In genomic region chr17:50165867-50166517, GRCh38 we compare ENCODE assay signal across 15 cellular contexts. TPM values are rescaled to one million over a fixed set of nuclear protein-coding genes. Genes with fewer than 3 reads are reported as not detected.
DNase-seq lines count a peak whose midpoint lies in the region; ATAC-seq and TF ChIP-seq lines count a peak whose summit lies in the region.
"Had no signal": no experiment of that assay in that cellular context is flagged by ENCODE, and none has a peak within 500 bp of the region (broad histone marks: within the 10 kb centered on the region; RNA-seq: fewer than 3 reads in every experiment).

TSS of gene SGCA (plus strand) at chr17:50166005. CDS start at chr17:50166041, 36 bp downstream.

- H3K27me3 Mint-ChIP-seq in WTC11 (ENCODE audit: low read depth): peaks cover 19% of the 10 kb centered on the region
- no peaks in the 10 kb centered on the region for H3K27me3 Mint-ChIP-seq in activated T-helper 17 cell treated with anti-CD3 and anti-CD28 coated beads, Interleukin-2, amount 50 U/mL, for 72 hours
- H3K27me3 Mint-ChIP-seq: activated naive CD8-positive, alpha-beta T cell had no signal

- peaks cover 0 to 13% of the 10 kb centered on the region in 2 donors for H3K36me3 ChIP-seq in gastroesophageal sphincter
- peaks cover 0 to 4% of the 10 kb centered on the region in 2 donors for H3K36me3 ChIP-seq in stomach smooth muscle (ENCODE audit: control insufficient read depth in 2 of 2, insufficient read depth in 2 of 2, low read length in 2 of 2)

- no peak for TF ChIP-seq EP300 in gastroesophageal sphincter (IDR thresholded peaks at IDR 0.05)

- H3K36me3 Mint-ChIP-seq in WTC11: no peaks in the 10 kb centered on the region
- no peaks in the 10 kb centered on the region for H3K36me3 Mint-ChIP-seq in activated T-helper 17 cell treated with anti-CD3 and anti-CD28 coated beads, Interleukin-2, amount 50 U/mL, for 72 hours (ENCODE audit: low read depth)
- H3K36me3 Mint-ChIP-seq: activated naive CD8-positive, alpha-beta T cell had no signal

- H3K4me1 ChIP-seq in gastroesophageal sphincter (peaks cover 0 to 82% (median 27%) of the 10 kb centered on the region in 3 donors), stomach smooth muscle (ENCODE audit: control insufficient read depth, insufficient read depth, low read length) (peaks cover 58% of the 10 kb centered on the region)

- H3K9me3 ChIP-seq in gastroesophageal sphincter (no peaks in the 10 kb centered on the region), stomach smooth muscle (ENCODE audit: control insufficient read depth in 2 of 2, low read length in 2 of 2) (no peaks in the 10 kb centered on the region)
- H3K9me3 ChIP-seq: Caco-2, SK-N-SH had no signal

- peaks cover 15% of the 10 kb centered on the region for H3K4me1 Mint-ChIP-seq in WTC11
- H3K4me1 Mint-ChIP-seq in activated T-helper 17 cell treated with anti-CD3 and anti-CD28 coated beads, Interleukin-2, amount 50 U/mL, for 72 hours: peaks cover 27% of the 10 kb centered on the region

- no peak for ATAC-seq in WTC11
- ATAC-seq in gastroesophageal sphincter: peak; percentile 39
- no peak for ATAC-seq in HG02678 (IDR thresholded peaks at IDR 0.05; ENCODE audit: unreplicated experiment)
- ATAC-seq in HG03378 (IDR thresholded peaks at IDR 0.05; ENCODE audit: unreplicated experiment): no peak
- ATAC-seq in activated T-helper 17 cell treated with anti-CD3 and anti-CD28 coated beads, Interleukin-2, amount 50 U/mL, for 72 hours (replicated peaks): no peak

- TF ChIP-seq POLR2A in gastroesophageal sphincter (IDR thresholded peaks at IDR 0.05): peak in 1 of 2 donors; percentile 15

- H3K27ac ChIP-seq in gastroesophageal sphincter (peak within 1 kb of the TSS; percentile 88 to 94 (median 90)), stomach smooth muscle (ENCODE audit: low read length) (peak within 1 kb of the TSS; percentile 90)

- DNase-seq in WTC11 (ENCODE audit: low spot score) (no peak), myocyte (ENCODE audit: low read depth) (peak; percentile 91)
- DNase-seq in central memory CD4-positive, alpha-beta T cell: no peak
- DNase-seq: activated CD4-positive, alpha-beta T cell treated with anti-CD3 and anti-CD28 coated beads for 4 hours; Caco-2; effector memory CD4-positive, alpha-beta T cell; NCI-H146; NCI-H69; SK-N-SH had no signal

- CTCF ChIA-PET in WTC11 (lab: Charles Lee): interaction anchor here (0.6 to 3.5 kb wide), 20 partner anchors 12 to 321 kb away, joined by 3 to 11 read pairs (median 4); partner anchors contain the start of gene TMEM92

- H3K27me3 ChIP-seq in gastroesophageal sphincter: no peaks in the 10 kb centered on the region
- H3K27me3 ChIP-seq in stomach smooth muscle (ENCODE audit: control insufficient read depth in 1 of 2, insufficient read depth in 2 of 2, low read length in 2 of 2): no peaks in the 10 kb centered on the region

- no peaks in the 10 kb centered on the region for H3K9me3 Mint-ChIP-seq in WTC11
- no peaks in the 10 kb centered on the region for H3K9me3 Mint-ChIP-seq in activated T-helper 17 cell treated with anti-CD3 and anti-CD28 coated beads, Interleukin-2, amount 50 U/mL, for 72 hours

- POLR2A ChIA-PET in WTC11 (lab: Charles Lee): interaction anchor here (1.6 kb wide), 1 partner anchor 11 kb away, joined by 4 read pairs; no protein-coding TSS in a partner anchor

- 47 to 53% methylated on average over 3 of the region's 15 CpGs for WGBS in gastroesophageal sphincter (ENCODE audit: low coverage in 1 of 2), 2 donors

- no peak within 1 kb of the TSS for H3K4me3 Mint-ChIP-seq in WTC11
- no peak within 1 kb of the TSS for H3K4me3 Mint-ChIP-seq in activated T-helper 17 cell treated with anti-CD3 and anti-CD28 coated beads, Interleukin-2, amount 50 U/mL, for 72 hours
- H3K4me3 Mint-ChIP-seq: activated naive CD8-positive, alpha-beta T cell had no signal

- TF ChIP-seq CTCF in WTC11 (IDR thresholded peaks at IDR 0.05) (no peak), gastroesophageal sphincter (IDR thresholded peaks at IDR 0.05) (peak in 2 of 4 experiments; percentile 23 to 40)

- peak within 1 kb of the TSS; percentile 54 to 57 for H3K4me3 ChIP-seq in gastroesophageal sphincter
- peak within 1 kb of the TSS; percentile 6 to 76 for H3K4me3 ChIP-seq in stomach smooth muscle (ENCODE audit: low read length in 2 of 2)

- peak within 1 kb of the TSS; percentile 7 for H3K27ac Mint-ChIP-seq in WTC11
- H3K27ac Mint-ChIP-seq in activated T-helper 17 cell treated with anti-CD3 and anti-CD28 coated beads, Interleukin-2, amount 50 U/mL, for 72 hours: no peak within 1 kb of the TSS
- H3K27ac Mint-ChIP-seq: activated naive CD8-positive, alpha-beta T cell had no signal

- peak within 1 kb of the TSS; percentile 53 to 84 for H3K9ac ChIP-seq in stomach smooth muscle (ENCODE audit: low read length in 2 of 2)
- H3K9ac ChIP-seq: SK-N-SH had no signal

TF ChIP-seq in WTC11, 78 proteins besides CTCF, POLR2A, EP300 and RAD21 (continues in another document):
- TF ChIP-seq HMGA2 (CRISPR knock-in tag; IDR thresholded peaks at IDR 0.05) (no peak), ZNF219 (CRISPR knock-in tag; IDR thresholded peaks at IDR 0.05; ENCODE audit: borderline replicate concordance) (no peak), SMAD4 (CRISPR knock-in tag; IDR thresholded peaks at IDR 0.05) (no peak), MXD4 (CRISPR knock-in tag; IDR thresholded peaks at IDR 0.05; ENCODE audit: borderline replicate concordance) (no peak), RORB (CRISPR knock-in tag; IDR thresholded peaks at IDR 0.05) (no peak), CREB1 (CRISPR knock-in tag; IDR thresholded peaks at IDR 0.05) (no peak), PRRX2 (CRISPR knock-in tag; IDR thresholded peaks at IDR 0.05) (no peak), ZMAT4 (CRISPR knock-in tag; IDR thresholded peaks at IDR 0.05) (no peak)
- TF ChIP-seq, protein P1, sequence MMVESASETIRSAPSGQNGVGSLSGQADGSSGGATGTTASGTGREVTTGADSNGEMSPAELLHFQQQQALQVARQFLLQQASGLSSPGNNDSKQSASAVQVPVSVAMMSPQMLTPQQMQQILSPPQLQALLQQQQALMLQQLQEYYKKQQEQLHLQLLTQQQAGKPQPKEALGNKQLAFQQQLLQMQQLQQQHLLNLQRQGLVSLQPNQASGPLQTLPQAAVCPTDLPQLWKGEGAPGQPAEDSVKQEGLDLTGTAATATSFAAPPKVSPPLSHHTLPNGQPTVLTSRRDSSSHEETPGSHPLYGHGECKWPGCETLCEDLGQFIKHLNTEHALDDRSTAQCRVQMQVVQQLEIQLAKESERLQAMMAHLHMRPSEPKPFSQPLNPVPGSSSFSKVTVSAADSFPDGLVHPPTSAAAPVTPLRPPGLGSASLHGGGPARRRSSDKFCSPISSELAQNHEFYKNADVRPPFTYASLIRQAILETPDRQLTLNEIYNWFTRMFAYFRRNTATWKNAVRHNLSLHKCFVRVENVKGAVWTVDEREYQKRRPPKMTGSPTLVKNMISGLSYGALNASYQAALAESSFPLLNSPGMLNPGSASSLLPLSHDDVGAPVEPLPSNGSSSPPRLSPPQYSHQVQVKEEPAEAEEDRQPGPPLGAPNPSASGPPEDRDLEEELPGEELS (CRISPR knock-in tag; IDR thresholded peaks at IDR 0.05): no peak
- TF ChIP-seq, protein P2, sequence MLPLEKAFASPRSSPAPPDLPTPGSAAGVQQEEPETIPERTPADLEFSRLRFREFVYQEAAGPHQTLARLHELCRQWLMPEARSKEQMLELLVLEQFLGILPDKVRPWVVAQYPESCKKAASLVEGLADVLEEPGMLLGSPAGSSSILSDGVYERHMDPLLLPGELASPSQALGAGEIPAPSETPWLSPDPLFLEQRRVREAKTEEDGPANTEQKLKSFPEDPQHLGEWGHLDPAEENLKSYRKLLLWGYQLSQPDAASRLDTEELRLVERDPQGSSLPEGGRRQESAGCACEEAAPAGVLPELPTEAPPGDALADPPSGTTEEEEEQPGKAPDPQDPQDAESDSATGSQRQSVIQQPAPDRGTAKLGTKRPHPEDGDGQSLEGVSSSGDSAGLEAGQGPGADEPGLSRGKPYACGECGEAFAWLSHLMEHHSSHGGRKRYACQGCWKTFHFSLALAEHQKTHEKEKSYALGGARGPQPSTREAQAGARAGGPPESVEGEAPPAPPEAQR (CRISPR knock-in tag; IDR thresholded peaks at IDR 0.05): no peak
- TF ChIP-seq, protein P3, sequence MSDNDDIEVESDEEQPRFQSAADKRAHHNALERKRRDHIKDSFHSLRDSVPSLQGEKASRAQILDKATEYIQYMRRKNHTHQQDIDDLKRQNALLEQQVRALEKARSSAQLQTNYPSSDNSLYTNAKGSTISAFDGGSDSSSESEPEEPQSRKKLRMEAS (CRISPR knock-in tag; IDR thresholded peaks at IDR 0.05): no peak

RNA-seq across cellular contexts. Expression of gene SGCA, which starts in this region (rescaled TPM):
- total RNA-seq in WTC11 (2021) (0.39 to 1.0 TPM in 2 of 3 replicates, not detected in the other), gastroesophageal sphincter (100 to 1,000 TPM in 2 of 4 donors, 10 to 100 TPM in 2; 58.1 to 145 (median 93.4) TPM), myocyte (428 and 447 TPM in 2 replicates)
- polyA plus RNA-seq in myocyte (2012): 303 TPM
- total RNA-seq in activated T-helper 17 cell treated with anti-CD3 and anti-CD28 coated beads, Interleukin-2, amount 50 U/mL, for 72 hours: not detected
- total RNA-seq: Caco-2 had no signal
- polyA plus RNA-seq: SK-N-SH had no signal

Comparison
In these comparisons a context has a peak if more than half of its experiments do, and no peak if none do; other contexts are left out.
1. RNA of gene SGCA (total RNA-seq): 428 to 447 TPM in myocyte and 58.1 to 145 TPM in gastroesophageal sphincter; 0.39 to 1.0 TPM in WTC11 and not detected in activated T-helper 17 cell treated with anti-CD3 and anti-CD28 coated beads, Interleukin-2, amount 50 U/mL, for 72 hours; every median in the first group is over 10 times any median in the second.